In the genomic region with DNA sequence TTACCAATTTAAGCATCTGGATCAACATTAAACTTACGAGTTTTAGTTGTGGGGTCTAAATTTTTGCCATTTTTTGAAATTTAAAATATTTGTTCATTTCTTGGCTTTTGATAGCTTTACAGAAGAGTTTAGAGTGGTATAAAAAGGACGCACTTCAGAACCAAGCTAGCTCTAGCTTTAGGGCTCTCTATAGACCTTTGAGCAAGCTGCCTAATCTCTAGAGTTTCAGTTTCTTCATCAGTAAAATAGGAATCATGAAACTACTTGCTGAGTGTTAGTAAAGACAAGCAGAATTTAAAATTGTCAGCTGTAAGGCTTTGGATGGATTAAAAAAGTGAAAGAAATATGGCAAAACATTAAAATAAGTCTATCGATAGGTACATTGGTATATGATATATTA, we compare ENCODE assay signal across 3 cellular contexts.
"Had no signal": no experiment of that assay in that cellular context is flagged by ENCODE, and none has a peak within 500 bp of the region (broad histone marks: within the 10 kb centered on the region; RNA-seq: fewer than 3 reads in every experiment).

No MANE protein-coding gene starts in this region.

- H3K4me3 ChIP-seq: GM12878 had no signal

- ATAC-seq: GM12878 had no signal

- DNase-seq: GDM1, GF-D8 had no signal
